Comparison of ENCODE assay signal across 26 cellular contexts in the genomic region with DNA sequence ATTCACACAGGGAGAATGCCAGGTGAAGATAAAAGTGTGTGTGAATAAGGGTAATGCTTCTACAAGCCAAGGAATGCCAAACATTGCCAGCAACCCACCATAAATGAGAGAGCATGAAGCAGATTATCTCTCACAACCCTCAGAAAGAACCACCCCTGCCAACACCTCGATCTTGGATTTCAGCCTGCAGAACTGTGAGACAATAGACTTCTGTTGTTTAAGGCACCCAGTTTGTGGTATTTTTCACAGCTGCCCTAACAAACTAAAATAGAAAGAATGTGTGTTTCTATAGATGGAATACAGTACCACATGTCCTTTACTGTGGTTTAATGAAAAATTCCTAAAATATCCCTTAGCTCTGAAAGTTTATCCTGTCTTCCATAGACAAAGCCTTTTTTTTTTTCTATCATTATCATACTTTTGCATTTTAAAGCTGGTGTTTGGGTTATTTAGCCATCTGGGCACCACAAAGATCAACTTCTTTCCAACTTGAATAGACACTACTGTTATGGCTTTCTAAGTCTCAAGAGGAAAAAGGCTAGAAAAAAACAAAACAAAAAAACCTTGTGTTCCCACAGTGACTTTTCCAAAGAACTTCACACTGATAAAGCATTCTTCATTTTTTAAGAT.
DNase-seq lines count a peak whose midpoint lies in the region; ATAC-seq, FAIRE-seq and TF ChIP-seq lines count a peak whose summit lies in the region.
"Had no signal": no experiment of that assay in that cellular context is flagged by ENCODE, and none has a peak within 500 bp of the region (broad histone marks: within the 10 kb centered on the region; RNA-seq: fewer than 3 reads in every experiment).

No MANE protein-coding gene starts in this region.

- no peak overlapping the region for H2AK5ac ChIP-seq in IMR-90 (ENCODE audit: low read depth, low read length)

- H3K56ac ChIP-seq in IMR-90 (ENCODE audit: extremely low read depth, insufficient read depth, low read length), result no peak overlapping the region

- CTCF ChIA-PET in IMR-90 (lab: Yijun Ruan, JAX), result interaction anchor here (0.7 kb wide), 1 partner anchor 382 kb away, joined by 5 read pairs; no protein-coding TSS in a partner anchor

- H3K36me3 ChIP-seq in IMR-90 (ENCODE audit: control insufficient read depth, insufficient read depth, low read length) (no peaks in the 10 kb centered on the region), astrocyte (ENCODE audit: insufficient read depth, low read length) (no peaks in the 10 kb centered on the region)

- POLR2A ChIA-PET in IMR-90 (lab: Charles Lee; ENCODE audit: unreplicated experiment), result interaction anchor here (0.6 kb wide), 1 partner anchor 1335 kb away, joined by 3 read pairs; no protein-coding TSS in a partner anchor

- H3K18ac ChIP-seq in IMR-90 (ENCODE audit: low read depth, low read length), result 0 out of 2 replicates have a peak overlapping the region, but pooled peaks have one; percentile 3

- H3K4me3 Mint-ChIP-seq in astrocyte (ENCODE audit: unreplicated experiment), result no peak overlapping the region
- H3K4me3 Mint-ChIP-seq: activated CD8-positive, alpha-beta T cell treated with anti-CD3 and anti-CD28 coated beads, Interleukin-2, amount 10 ng/mL, durations not matched to agents 7 days and 5 days; activated T-cell treated with anti-CD3 and anti-CD28 coated beads, Interleukin-2, amount 50 U/mL, for 24 hours; GM23338; natural killer cell treated with Interleukin-12 subunit alpha and Interleukin-12 subunit beta and Interleukin-15 and Interleukin-18, amount 100 ng/mL, for 72 hours; stimulated activated memory B cell treated with anti-CD40 and anti-IgM and Interleukin-4, amounts not matched to agents 10 μg/mL and 1 μg/mL and 100 μg/mL, for 72 hours had no signal

- peak overlapping the region; percentile 73 for H3K27ac Mint-ChIP-seq in astrocyte (ENCODE audit: unreplicated experiment)
- H3K27ac Mint-ChIP-seq: activated CD8-positive, alpha-beta T cell treated with anti-CD3 and anti-CD28 coated beads, Interleukin-2, amount 10 ng/mL, durations not matched to agents 7 days and 5 days; activated T-cell treated with anti-CD3 and anti-CD28 coated beads, Interleukin-2, amount 50 U/mL, for 24 hours; GM23338; natural killer cell treated with Interleukin-12 subunit alpha and Interleukin-12 subunit beta and Interleukin-15 and Interleukin-18, amount 100 ng/mL, for 72 hours; stimulated activated memory B cell treated with anti-CD40 and anti-IgM and Interleukin-4, amounts not matched to agents 10 μg/mL and 1 μg/mL and 100 μg/mL, for 72 hours had no signal

- dilution Hi-C loops in IMR-90 (cut with HindIII; ENCODE audit: low sequenced_read_pairs, unreplicated experiment), result no loop called here

- H4K8ac ChIP-seq in IMR-90 (ENCODE audit: low read depth in 2 of 2, low read length in 2 of 2), result no peak overlapping the region

- H2BK15ac ChIP-seq in IMR-90 (ENCODE audit: low read depth, low read length), result 0 out of 3 replicates have a peak overlapping the region, but pooled peaks have one; percentile 11

- H4K20me1 ChIP-seq in IMR-90 (ENCODE audit: insufficient read depth, low read length) (peaks cover 3% of the 10 kb centered on the region; the same call in 1 of the 2 replicates), astrocyte (ENCODE audit: insufficient read depth, low read length) (peaks cover 5% of the 10 kb centered on the region)

- no peak for TF ChIP-seq POLR2A in IMR-90 (IDR thresholded peaks at IDR 0.05; ENCODE audit: low read depth, low read length)
- no peak for TF ChIP-seq POLR2A in GM12892 (IDR thresholded peaks at IDR 0.05; ENCODE audit: low read depth, low read length)

- no TSS peak for BruUV-seq in IMR-90 (replicated peaks; lab: Mats Ljungman, UMichigan)

- H3K4me2 ChIP-seq in IMR-90 (ENCODE audit: low read depth, low read length) (no peak overlapping the region), astrocyte (ENCODE audit: low read length) (no peak overlapping the region)
- H3K4me2 ChIP-seq: GM23338 had no signal

- H4K5ac ChIP-seq in IMR-90 (ENCODE audit: low read depth, low read length), result no peak overlapping the region

- ATAC-seq in IMR-90 (ENCODE audit: low read depth), result no peak
- ATAC-seq in HG03159 (IDR thresholded peaks at IDR 0.05; ENCODE audit: unreplicated experiment), result no peak
- ATAC-seq in HG03045 (IDR thresholded peaks at IDR 0.05; ENCODE audit: unreplicated experiment), result no peak
- ATAC-seq: activated CD8-positive, alpha-beta T cell treated with anti-CD3 and anti-CD28 coated beads, Interleukin-2, amount 10 ng/mL, durations not matched to agents 7 days and 5 days; GM23338; left cardiac atrium; natural killer cell treated with Interleukin-12 subunit alpha and Interleukin-12 subunit beta and Interleukin-15 and Interleukin-18, amount 100 ng/mL, for 72 hours; stimulated activated memory B cell treated with anti-CD40 and anti-IgM and Interleukin-4, amounts not matched to agents 10 μg/mL and 1 μg/mL and 100 μg/mL, for 72 hours had no signal

- in situ Hi-C loops in IMR-90 (cut with MboI; ENCODE audit: low sequenced_read_pairs), result no loop called here

- H3K27me3 ChIP-seq in IMR-90 (ENCODE audit: control insufficient read depth, insufficient read depth, low read length), result peaks cover 4% of the 10 kb centered on the region; the same call in 1 of the 2 replicates
- peaks cover 28% of the 10 kb centered on the region for H3K27me3 ChIP-seq in astrocyte (ENCODE audit: insufficient read depth, low read length)

- DNase-seq in IMR-90, result peak; percentile 0
- peak; percentile 73 for DNase-seq in astrocyte (ENCODE audit: low read depth)
- DNase-seq in globus pallidus (ENCODE audit: low spot score), result peak; percentile 58
- peak; percentile 24 for DNase-seq in retinal pigment epithelial cell (ENCODE audit: low read depth)
- no peak for DNase-seq in GM12892 (ENCODE audit: insufficient read length)
- DNase-seq in activated effector memory CD4-positive, alpha-beta T cell treated with Interleukin-2 at 50 U/mL for 16 hours, result no peak
- DNase-seq: activated CD4-positive, CD25-positive, alpha-beta regulatory T cell treated with anti-CD3 and anti-CD28 coated beads, Interleukin-2, amount 50 U/mL, for 72 hours; activated CD8-positive, alpha-beta T cell treated with anti-CD3 and anti-CD28 coated beads, Interleukin-2, amount 10 ng/mL, durations not matched to agents 7 days and 5 days; activated naive CD4-positive, alpha-beta T cell treated with Interleukin-2 at 50 U/mL for 16 hours; activated T-cell treated with anti-CD3 and anti-CD28 coated beads, Interleukin-2, amount 50 U/mL, for 24 hours; glutamatergic neuron; left cardiac atrium; mesendoderm; NCI-H187 treated with DMSO at 0.1 percent for 48 hours; NCI-H2227 treated with DMSO at 0.1 percent for 48 hours; Right ventricle myocardium superior; stimulated activated CD4-positive, alpha-beta T cell treated with anti-CD3 and anti-CD28 coated beads, Interleukin-2, amount 100 ng/mL, for 24 hours; SW 1271 had no signal

- H3K4me3 ChIP-seq in IMR-90 (ENCODE audit: insufficient read depth, low read depth, low read length), result no peak overlapping the region
- H3K4me3 ChIP-seq in astrocyte (ENCODE audit: insufficient read depth, low read depth, low read length), result no peak overlapping the region
- H3K4me3 ChIP-seq in retinal pigment epithelial cell (ENCODE audit: low read length), result no peak overlapping the region
- H3K4me3 ChIP-seq: GM23338 had no signal

- no peaks in the 10 kb centered on the region for H3K36me3 Mint-ChIP-seq in astrocyte (ENCODE audit: low read depth, unreplicated experiment)
- H3K36me3 Mint-ChIP-seq: natural killer cell treated with Interleukin-12 subunit alpha and Interleukin-12 subunit beta and Interleukin-15 and Interleukin-18, amount 100 ng/mL, for 72 hours; stimulated activated memory B cell treated with anti-CD40 and anti-IgM and Interleukin-4, amounts not matched to agents 10 μg/mL and 1 μg/mL and 100 μg/mL, for 72 hours had no signal

- H3K27me3 Mint-ChIP-seq in astrocyte (ENCODE audit: low read depth, unreplicated experiment), result no peaks in the 10 kb centered on the region
- H3K27me3 Mint-ChIP-seq: activated T-cell treated with anti-CD3 and anti-CD28 coated beads, Interleukin-2, amount 50 U/mL, for 24 hours; natural killer cell treated with Interleukin-12 subunit alpha and Interleukin-12 subunit beta and Interleukin-15 and Interleukin-18, amount 100 ng/mL, for 72 hours; stimulated activated memory B cell treated with anti-CD40 and anti-IgM and Interleukin-4, amounts not matched to agents 10 μg/mL and 1 μg/mL and 100 μg/mL, for 72 hours had no signal

- intact Hi-C loops in IMR-90 (cut with micrococcal nuclease), result loop anchor here (5.0 to 10.0 kb wide), 3 partner anchors 73 to 524 kb away; no protein-coding TSS in a partner anchor

- H2BK20ac ChIP-seq in IMR-90 (ENCODE audit: low read depth, low read length), result peak overlapping the region; percentile 37

- peaks cover 5% of the 10 kb centered on the region for H3K9me3 Mint-ChIP-seq in astrocyte (ENCODE audit: unreplicated experiment)
- H3K9me3 Mint-ChIP-seq: activated T-cell treated with anti-CD3 and anti-CD28 coated beads, Interleukin-2, amount 50 U/mL, for 24 hours; GM23338; stimulated activated memory B cell treated with anti-CD40 and anti-IgM and Interleukin-4, amounts not matched to agents 10 μg/mL and 1 μg/mL and 100 μg/mL, for 72 hours had no signal

- no peaks in the 10 kb centered on the region for H3K79me1 ChIP-seq in IMR-90 (ENCODE audit: low read depth in 1 of 2, low read length in 2 of 2)

- H2AK9ac ChIP-seq in IMR-90 (replicated peaks; ENCODE audit: low read depth, low read length, poor library complexity), result no peak overlapping the region

- TF ChIP-seq RAD21 in IMR-90 (IDR thresholded peaks at IDR 0.05; ENCODE audit: low read length), result no peak

- H3K14ac ChIP-seq in IMR-90 (replicated peaks; ENCODE audit: low read depth, low read length), result 0 out of 2 replicates have a peak overlapping the region, but pooled peaks have one; percentile 4

- H3K27ac ChIP-seq in IMR-90 (ENCODE audit: insufficient read depth, low read length) (no peak overlapping the region), astrocyte (ENCODE audit: low read depth, low read length) (no peak overlapping the region)
- H3K27ac ChIP-seq: epithelial cell of prostate, HL-60 had no signal

- FAIRE-seq in astrocyte (lab: Jason Lieb, UNC) (no peak), GM12892 (lab: Jason Lieb, UNC) (no peak)
- FAIRE-seq: TTC549 had no signal

- H3K23ac ChIP-seq in IMR-90 (ENCODE audit: low read depth, low read length), result no peak overlapping the region

- no peak overlapping the region for H3K4ac ChIP-seq in IMR-90 (ENCODE audit: low read depth, low read length)

- no peak overlapping the region for H2AFZ ChIP-seq in IMR-90 (replicated peaks; ENCODE audit: low read length, poor library complexity)
- no peak overlapping the region for H2AFZ ChIP-seq in astrocyte (ENCODE audit: low read depth, low read length)
- H2AFZ ChIP-seq: GM23338 had no signal

- WGBS in IMR-90 (ENCODE audit: extremely low coverage in 2 of 2, insufficient read length in 1 of 2), 2 experiments, result no CpG with 5 or more reads among the region's 1 CpG

- no peak overlapping the region for H2BK5ac ChIP-seq in IMR-90 (ENCODE audit: low read depth, low read length, poor library complexity, severe bottlenecking)

- no peak for TF ChIP-seq CTCF in IMR-90 (conservative IDR thresholded peaks at IDR 0.05; ENCODE audit: low read depth, low read length)
- no peak for TF ChIP-seq CTCF in astrocyte (IDR thresholded peaks at IDR 0.05; ENCODE audit: insufficient read depth, low read depth, low read length)
- TF ChIP-seq CTCF in retinal pigment epithelial cell (conservative IDR thresholded peaks at IDR 0.05; ENCODE audit: low read depth, low read length), result no peak

- no peaks in the 10 kb centered on the region for H3K79me2 ChIP-seq in astrocyte (ENCODE audit: insufficient read depth, low read length)

- H3K4me1 ChIP-seq in IMR-90 (ENCODE audit: control insufficient read depth, insufficient read depth, low read length) (peaks cover 4% of the 10 kb centered on the region; the same call in 1 of the 2 replicates), astrocyte (ENCODE audit: insufficient read depth, low read length) (peaks cover 7% of the 10 kb centered on the region)

- peak overlapping the region; percentile 47; the same call in 1 of the 2 replicates for H2BK120ac ChIP-seq in IMR-90 (ENCODE audit: low read depth, low read length)

- H3K9ac ChIP-seq in IMR-90 (ENCODE audit: low read depth, low read length) (no peak overlapping the region), astrocyte (ENCODE audit: low read length) (no peak overlapping the region)

- peaks cover 34% of the 10 kb centered on the region for H3K4me1 Mint-ChIP-seq in astrocyte (ENCODE audit: low read depth, unreplicated experiment)
- H3K4me1 Mint-ChIP-seq: stimulated activated memory B cell treated with anti-CD40 and anti-IgM and Interleukin-4, amounts not matched to agents 10 μg/mL and 1 μg/mL and 100 μg/mL, for 72 hours had no signal

- no peaks in the 10 kb centered on the region for H3K9me1 ChIP-seq in IMR-90 (ENCODE audit: insufficient read depth, low read length)

- no peak overlapping the region for H4K91ac ChIP-seq in IMR-90 (ENCODE audit: insufficient read depth, low read depth, low read length)

- 0 out of 2 replicates have a peak, but pooled peaks cover 2% of the 10 kb centered on the region for H3K9me3 ChIP-seq in IMR-90 (ENCODE audit: control insufficient read depth, insufficient read depth, low read length)
- no peaks in the 10 kb centered on the region for H3K9me3 ChIP-seq in astrocyte (ENCODE audit: insufficient read depth, low read depth, low read length)

Comparison
In these comparisons a context has a peak if more than half of its experiments do, and no peak if none do; other contexts are left out.
1. DNase-seq: peak in IMR-90 (single experiment), astrocyte (single experiment), globus pallidus (single experiment) and retinal pigment epithelial cell (single experiment); none in GM12892 (single experiment) and activated effector memory CD4-positive, alpha-beta T cell treated with Interleukin-2 at 50 U/mL for 16 hours (single experiment).